8 cellular contexts compared by ENCODE assay signal in the genomic region with DNA sequence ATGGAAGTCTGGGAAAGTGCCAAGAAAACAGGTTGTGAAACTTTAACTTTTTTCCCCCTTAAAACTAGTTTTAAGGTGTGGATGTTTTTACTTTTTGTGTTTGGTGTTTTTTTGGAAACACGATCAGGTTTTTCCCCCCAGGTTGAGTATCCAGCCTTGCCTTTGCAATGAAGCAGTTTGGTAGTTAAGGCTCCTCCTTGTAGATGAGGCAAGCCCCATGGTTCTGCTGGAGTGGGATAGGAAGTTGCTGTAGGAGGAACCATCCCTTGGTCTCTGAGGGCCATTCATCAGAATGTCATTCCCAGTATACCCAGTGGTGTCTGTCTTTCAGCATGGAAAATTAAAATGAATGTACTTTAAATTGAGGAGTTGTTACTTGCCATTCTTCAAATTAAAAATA. TPM values are rescaled to one million over a fixed set of nuclear protein-coding genes. Genes with fewer than 3 reads are reported as not detected.
DNase-seq lines count a peak whose midpoint lies in the region; ATAC-seq and TF ChIP-seq lines count a peak whose summit lies in the region.

No MANE protein-coding gene starts in this region.

- intact Hi-C loops in prostate gland (cut with DNase I) = loop anchor here (10.0 kb wide), 1 partner anchor 263 kb away; no protein-coding TSS in a partner anchor

- H3K9me3 ChIP-seq in thoracic aorta (no peaks in the 10 kb centered on the region), prostate gland (no peaks in the 10 kb centered on the region)

- no peaks in the 10 kb centered on the region for H3K36me3 ChIP-seq in thoracic aorta
- H3K36me3 ChIP-seq in prostate gland = no peaks in the 10 kb centered on the region

- peaks cover 6 to 9% of the 10 kb centered on the region in 2 donors for H3K36me3 Mint-ChIP-seq in activated T-cell treated with anti-CD3 and anti-CD28 coated beads, Interleukin-2, amount 50 U/mL, for 72 hours (ENCODE audit: insufficient read depth in 2 of 2)
- peaks cover 6% of the 10 kb centered on the region for H3K36me3 Mint-ChIP-seq in glutamatergic neuron (ENCODE audit: unreplicated experiment)

- H3K4me3 Mint-ChIP-seq in activated T-cell treated with anti-CD3 and anti-CD28 coated beads, Interleukin-2, amount 50 U/mL, for 72 hours = peak overlapping the region; percentile 94 to 95
- H3K4me3 Mint-ChIP-seq in glutamatergic neuron (ENCODE audit: unreplicated experiment) = peak overlapping the region; percentile 98

- peaks cover 78% of the 10 kb centered on the region for H3K4me1 Mint-ChIP-seq in activated T-cell treated with anti-CD3 and anti-CD28 coated beads, Interleukin-2, amount 50 U/mL, for 72 hours (ENCODE audit: low read depth)
- H3K4me1 Mint-ChIP-seq in glutamatergic neuron (ENCODE audit: low read depth, unreplicated experiment) = peaks cover 46% of the 10 kb centered on the region

- TF ChIP-seq POLR2A in prostate gland (IDR thresholded peaks at IDR 0.05) = no peak

- H3K4me3 ChIP-seq in WI38 (ENCODE audit: low read depth, low read length) = peak overlapping the region; percentile 76; the same call in 1 of the 2 replicates
- peak overlapping the region; percentile 88 for H3K4me3 ChIP-seq in thoracic aorta
- H3K4me3 ChIP-seq in prostate gland = peak overlapping the region in 1 of 2 donors; percentile 0

- H3K27ac Mint-ChIP-seq in activated T-cell treated with anti-CD3 and anti-CD28 coated beads, Interleukin-2, amount 50 U/mL, for 72 hours = peak overlapping the region; percentile 94
- H3K27ac Mint-ChIP-seq in glutamatergic neuron (ENCODE audit: unreplicated experiment) = no peak overlapping the region

- 38% methylated on average over 1 of the region's 1 CpG for WGBS in prostate gland

- H3K4me1 ChIP-seq in thoracic aorta (ENCODE audit: control insufficient read depth in 1 of 2, low read depth in 2 of 2) (peaks cover 52 to 62% of the 10 kb centered on the region in 2 donors), prostate gland (replicated peaks) (peaks cover 2% of the 10 kb centered on the region)

- no peak for TF ChIP-seq CTCF in WI38 (IDR thresholded peaks at IDR 0.05; ENCODE audit: low read depth, low read length)
- no peak for TF ChIP-seq CTCF in glutamatergic neuron (IDR thresholded peaks at IDR 0.05; ENCODE audit: partially characterized antibody, unreplicated experiment)
- TF ChIP-seq CTCF in thoracic aorta (IDR thresholded peaks at IDR 0.05) = no peak
- no peak for TF ChIP-seq CTCF in prostate gland (IDR thresholded peaks at IDR 0.05)

- H3K27me3 Mint-ChIP-seq in activated T-cell treated with anti-CD3 and anti-CD28 coated beads, Interleukin-2, amount 50 U/mL, for 72 hours (ENCODE audit: low read depth) = no peaks in the 10 kb centered on the region
- H3K27me3 Mint-ChIP-seq in glutamatergic neuron (ENCODE audit: unreplicated experiment) = peaks cover 8% of the 10 kb centered on the region

- DNase-seq in activated T-cell treated with anti-CD3 and anti-CD28 coated beads, Interleukin-2, amount 50 U/mL, for 72 hours = no peak
- DNase-seq in activated T-cell treated with anti-CD3 and anti-CD28 coated beads, Interleukin-2, amount 50 U/mL, for 1 hour = no peak
- DNase-seq in glutamatergic neuron = no peak
- no peak for DNase-seq in thoracic aorta (ENCODE audit: low spot score)
- no peak for DNase-seq in NCI-H2171 treated with DMSO at 0.1 percent for 48 hours (lab: John Stamatoyannopoulos, UW)
- no peak for DNase-seq in putamen (ENCODE audit: low spot score)
- DNase-seq in prostate gland (ENCODE audit: low spot score) = no peak

- ATAC-seq in activated T-cell treated with anti-CD3 and anti-CD28 coated beads, Interleukin-2, amount 50 U/mL, for 72 hours (replicated peaks in 1 of 2) = no peak
- ATAC-seq in thoracic aorta (ENCODE audit: insufficient number of reproducible peaks, low FRiP score, low read depth) = no peak

- H3K27me3 ChIP-seq in thoracic aorta (replicated peaks; ENCODE audit: insufficient read depth) (no peaks in the 10 kb centered on the region), prostate gland (replicated peaks; ENCODE audit: insufficient read depth) (no peaks in the 10 kb centered on the region)

- H3K27ac ChIP-seq in thoracic aorta = peak overlapping the region in 1 of 2 donors; percentile 95
- peak overlapping the region in 1 of 2 donors; percentile 11 for H3K27ac ChIP-seq in prostate gland

- no peaks in the 10 kb centered on the region for H3K9me3 Mint-ChIP-seq in activated T-cell treated with anti-CD3 and anti-CD28 coated beads, Interleukin-2, amount 50 U/mL, for 72 hours
- peaks cover 13% of the 10 kb centered on the region for H3K9me3 Mint-ChIP-seq in glutamatergic neuron (ENCODE audit: unreplicated experiment)

RNA-seq across cellular contexts. Expression of gene CUL1, which starts 2.7 kb away (rescaled TPM):
- 10 to 100 TPM; 66.6 to 68.6 TPM for total RNA-seq in activated T-cell treated with anti-CD3 and anti-CD28 coated beads, Interleukin-2, amount 50 U/mL, for 72 hours
- total RNA-seq in glutamatergic neuron (ENCODE audit: unreplicated experiment) (65.0 TPM), thoracic aorta (10 to 100 TPM; 47.0 to 60.0 TPM), prostate gland (100 to 1,000 TPM in 1 of 2 donors, 10 to 100 TPM in 1; 39.0 to 105 TPM)
